1 cellular context compared by ENCODE assay signal in the genomic region with DNA sequence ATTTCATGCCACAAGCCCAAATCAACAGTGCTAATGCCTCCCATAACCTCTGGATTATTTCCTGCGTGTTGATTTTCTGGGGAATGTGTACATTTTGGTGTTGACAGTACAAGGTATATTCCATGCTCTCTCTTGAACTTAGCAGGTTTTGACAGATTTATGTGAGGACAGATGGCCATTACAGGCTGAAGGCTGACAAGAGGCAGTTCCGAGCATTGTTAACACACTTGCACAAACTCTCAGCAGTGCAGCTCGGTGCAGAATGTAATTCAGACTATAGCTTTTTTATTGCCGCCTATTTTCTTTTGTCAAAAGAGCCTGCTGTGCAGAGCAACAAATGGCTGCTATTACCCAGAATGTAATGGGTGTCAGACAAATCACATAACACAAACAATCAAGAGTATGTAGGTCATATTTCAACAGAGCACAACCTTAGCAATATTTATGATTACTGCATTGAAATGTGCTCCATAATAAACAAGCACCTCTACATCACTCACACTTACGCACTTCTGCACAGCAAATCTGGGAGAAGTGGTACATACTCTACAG.
TF ChIP-seq lines count a peak whose summit lies in the region.

No MANE protein-coding gene starts in this region.

TF ChIP-seq in HEK293, 187 proteins besides CTCF, POLR2A, EP300 and RAD21 (continued from another document and continues in another):
- TF ChIP-seq, protein P1, sequence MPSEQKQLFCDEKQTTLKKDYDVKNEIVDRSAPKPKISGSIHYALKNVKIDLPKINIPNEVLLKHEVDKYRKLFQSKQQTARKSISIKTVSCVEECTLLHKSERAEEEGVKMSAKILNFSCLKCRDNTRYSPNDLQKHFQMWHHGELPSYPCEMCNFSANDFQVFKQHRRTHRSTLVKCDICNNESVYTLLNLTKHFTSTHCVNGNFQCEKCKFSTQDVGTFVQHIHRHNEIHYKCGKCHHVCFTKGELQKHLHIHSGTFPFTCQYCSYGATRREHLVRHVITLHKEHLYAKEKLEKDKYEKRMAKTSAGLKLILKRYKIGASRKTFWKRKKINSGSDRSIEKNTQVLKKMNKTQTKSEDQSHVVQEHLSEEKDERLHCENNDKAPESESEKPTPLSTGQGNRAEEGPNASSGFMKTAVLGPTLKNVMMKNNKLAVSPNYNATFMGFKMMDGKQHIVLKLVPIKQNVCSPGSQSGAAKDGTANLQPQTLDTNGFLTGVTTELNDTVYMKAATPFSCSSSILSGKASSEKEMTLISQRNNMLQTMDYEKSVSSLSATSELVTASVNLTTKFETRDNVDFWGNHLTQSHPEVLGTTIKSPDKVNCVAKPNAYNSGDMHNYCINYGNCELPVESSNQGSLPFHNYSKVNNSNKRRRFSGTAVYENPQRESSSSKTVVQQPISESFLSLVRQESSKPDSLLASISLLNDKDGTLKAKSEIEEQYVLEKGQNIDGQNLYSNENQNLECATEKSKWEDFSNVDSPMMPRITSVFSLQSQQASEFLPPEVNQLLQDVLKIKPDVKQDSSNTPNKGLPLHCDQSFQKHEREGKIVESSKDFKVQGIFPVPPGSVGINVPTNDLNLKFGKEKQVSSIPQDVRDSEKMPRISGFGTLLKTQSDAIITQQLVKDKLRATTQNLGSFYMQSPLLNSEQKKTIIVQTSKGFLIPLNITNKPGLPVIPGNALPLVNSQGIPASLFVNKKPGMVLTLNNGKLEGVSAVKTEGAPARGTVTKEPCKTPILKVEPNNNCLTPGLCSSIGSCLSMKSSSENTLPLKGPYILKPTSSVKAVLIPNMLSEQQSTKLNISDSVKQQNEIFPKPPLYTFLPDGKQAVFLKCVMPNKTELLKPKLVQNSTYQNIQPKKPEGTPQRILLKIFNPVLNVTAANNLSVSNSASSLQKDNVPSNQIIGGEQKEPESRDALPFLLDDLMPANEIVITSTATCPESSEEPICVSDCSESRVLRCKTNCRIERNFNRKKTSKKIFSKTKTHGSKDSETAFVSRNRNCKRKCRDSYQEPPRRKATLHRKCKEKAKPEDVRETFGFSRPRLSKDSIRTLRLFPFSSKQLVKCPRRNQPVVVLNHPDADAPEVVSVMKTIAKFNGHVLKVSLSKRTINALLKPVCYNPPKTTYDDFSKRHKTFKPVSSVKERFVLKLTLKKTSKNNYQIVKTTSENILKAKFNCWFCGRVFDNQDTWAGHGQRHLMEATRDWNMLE (tag by site-specific recombination; conservative IDR thresholded peaks at IDR 0.05; ENCODE audit: low read depth) = no peak
- TF ChIP-seq ZNF223 (tag by site-specific recombination; IDR thresholded peaks at IDR 0.05) (no peak), ZNF354C (tag by site-specific recombination; IDR thresholded peaks at IDR 0.05; ENCODE audit: borderline replicate concordance, low read depth) (no peak), ZSCAN16 (tag by site-specific recombination; IDR thresholded peaks at IDR 0.05) (no peak), ZNF37A (tag by site-specific recombination; IDR thresholded peaks at IDR 0.05) (no peak), ZNF600 (tag by site-specific recombination; IDR thresholded peaks at IDR 0.05) (0 out of 2 replicates have a peak, but pooled peaks have one; percentile 56), ZNF202 (tag by site-specific recombination; IDR thresholded peaks at IDR 0.05; ENCODE audit: borderline replicate concordance) (no peak), ZNF501 (tag by site-specific recombination; IDR thresholded peaks at IDR 0.05) (0 out of 2 replicates have a peak, but pooled peaks have one; percentile 41), ZBTB1 (tag by site-specific recombination; IDR thresholded peaks at IDR 0.05) (no peak), ZNF155 (tag by site-specific recombination; IDR thresholded peaks at IDR 0.05) (no peak), KLF7 (tag by site-specific recombination; IDR thresholded peaks at IDR 0.05; ENCODE audit: borderline replicate concordance) (0 out of 2 replicates have a peak, but pooled peaks have one; percentile 20), ZNF335 (tag by site-specific recombination; conservative IDR thresholded peaks at IDR 0.05) (no peak), ZNF544 (tag by site-specific recombination; IDR thresholded peaks at IDR 0.05) (no peak), ZNF654 (tag by site-specific recombination; IDR thresholded peaks at IDR 0.05; ENCODE audit: low read depth) (no peak), WT1 (tag by site-specific recombination; IDR thresholded peaks at IDR 0.05) (peak; percentile 90), KLF10 (tag by site-specific recombination; IDR thresholded peaks at IDR 0.05) (peak; percentile 55), ZNF596 (tag by site-specific recombination; IDR thresholded peaks at IDR 0.05) (peak; percentile 92), PBX3 (CRISPR knock-in tag; IDR thresholded peaks at IDR 0.05) (no peak), FEZF1 (tag by site-specific recombination; IDR thresholded peaks at IDR 0.05) (peak; percentile 100), ZNF433 (tag by site-specific recombination; IDR thresholded peaks at IDR 0.05; ENCODE audit: low read depth) (no peak), RBAK (tag by site-specific recombination; IDR thresholded peaks at IDR 0.05) (no peak), TSHZ1 (tag by site-specific recombination; IDR thresholded peaks at IDR 0.05; ENCODE audit: borderline replicate concordance) (peak; percentile 84; the same call in 1 of the 2 replicates), ZNF843 (tag by site-specific recombination; IDR thresholded peaks at IDR 0.05) (peak; percentile 98), ZNF677 (tag by site-specific recombination; IDR thresholded peaks at IDR 0.05) (no peak), ZNF791 (tag by site-specific recombination; IDR thresholded peaks at IDR 0.05) (no peak), ZNF624 (tag by site-specific recombination; IDR thresholded peaks at IDR 0.05) (no peak), ZFHX2 (tag by site-specific recombination; conservative IDR thresholded peaks at IDR 0.05) (no peak), ZNF626 (tag by site-specific recombination; IDR thresholded peaks at IDR 0.05) (no peak), ELK4 (IDR thresholded peaks at IDR 0.05; ENCODE audit: borderline replicate concordance, low read depth, low read length) (no peak), ZNF239 (tag by site-specific recombination; IDR thresholded peaks at IDR 0.05) (no peak), ZNF350 (tag by site-specific recombination; IDR thresholded peaks at IDR 0.05) (no peak), ZNF629 (tag by site-specific recombination; IDR thresholded peaks at IDR 0.05) (peak; percentile 64), PRDM1 (tag by site-specific recombination; IDR thresholded peaks at IDR 0.05) (no peak), MYNN (tag by site-specific recombination; IDR thresholded peaks at IDR 0.05; ENCODE audit: borderline replicate concordance) (no peak), ZNF623 (tag by site-specific recombination; IDR thresholded peaks at IDR 0.05) (no peak)
- TF ChIP-seq, protein P2, sequence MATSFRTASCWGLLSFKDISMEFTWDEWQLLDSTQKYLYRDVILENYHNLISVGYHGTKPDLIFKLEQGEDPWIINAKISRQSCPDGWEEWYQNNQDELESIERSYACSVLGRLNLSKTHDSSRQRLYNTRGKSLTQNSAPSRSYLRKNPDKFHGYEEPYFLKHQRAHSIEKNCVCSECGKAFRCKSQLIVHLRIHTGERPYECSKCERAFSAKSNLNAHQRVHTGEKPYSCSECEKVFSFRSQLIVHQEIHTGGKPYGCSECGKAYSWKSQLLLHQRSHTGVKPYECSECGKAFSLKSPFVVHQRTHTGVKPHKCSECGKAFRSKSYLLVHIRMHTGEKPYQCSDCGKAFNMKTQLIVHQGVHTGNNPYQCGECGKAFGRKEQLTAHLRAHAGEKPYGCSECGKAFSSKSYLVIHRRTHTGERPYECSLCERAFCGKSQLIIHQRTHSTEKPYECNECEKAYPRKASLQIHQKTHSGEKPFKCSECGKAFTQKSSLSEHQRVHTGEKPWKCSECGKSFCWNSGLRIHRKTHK (tag by site-specific recombination; IDR thresholded peaks at IDR 0.05) = no peak
- TF ChIP-seq, protein P3, sequence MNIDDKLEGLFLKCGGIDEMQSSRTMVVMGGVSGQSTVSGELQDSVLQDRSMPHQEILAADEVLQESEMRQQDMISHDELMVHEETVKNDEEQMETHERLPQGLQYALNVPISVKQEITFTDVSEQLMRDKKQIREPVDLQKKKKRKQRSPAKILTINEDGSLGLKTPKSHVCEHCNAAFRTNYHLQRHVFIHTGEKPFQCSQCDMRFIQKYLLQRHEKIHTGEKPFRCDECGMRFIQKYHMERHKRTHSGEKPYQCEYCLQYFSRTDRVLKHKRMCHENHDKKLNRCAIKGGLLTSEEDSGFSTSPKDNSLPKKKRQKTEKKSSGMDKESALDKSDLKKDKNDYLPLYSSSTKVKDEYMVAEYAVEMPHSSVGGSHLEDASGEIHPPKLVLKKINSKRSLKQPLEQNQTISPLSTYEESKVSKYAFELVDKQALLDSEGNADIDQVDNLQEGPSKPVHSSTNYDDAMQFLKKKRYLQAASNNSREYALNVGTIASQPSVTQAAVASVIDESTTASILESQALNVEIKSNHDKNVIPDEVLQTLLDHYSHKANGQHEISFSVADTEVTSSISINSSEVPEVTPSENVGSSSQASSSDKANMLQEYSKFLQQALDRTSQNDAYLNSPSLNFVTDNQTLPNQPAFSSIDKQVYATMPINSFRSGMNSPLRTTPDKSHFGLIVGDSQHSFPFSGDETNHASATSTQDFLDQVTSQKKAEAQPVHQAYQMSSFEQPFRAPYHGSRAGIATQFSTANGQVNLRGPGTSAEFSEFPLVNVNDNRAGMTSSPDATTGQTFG (tag by site-specific recombination; IDR thresholded peaks at IDR 0.05; ENCODE audit: borderline replicate concordance) = no peak
- TF ChIP-seq, protein P4, sequence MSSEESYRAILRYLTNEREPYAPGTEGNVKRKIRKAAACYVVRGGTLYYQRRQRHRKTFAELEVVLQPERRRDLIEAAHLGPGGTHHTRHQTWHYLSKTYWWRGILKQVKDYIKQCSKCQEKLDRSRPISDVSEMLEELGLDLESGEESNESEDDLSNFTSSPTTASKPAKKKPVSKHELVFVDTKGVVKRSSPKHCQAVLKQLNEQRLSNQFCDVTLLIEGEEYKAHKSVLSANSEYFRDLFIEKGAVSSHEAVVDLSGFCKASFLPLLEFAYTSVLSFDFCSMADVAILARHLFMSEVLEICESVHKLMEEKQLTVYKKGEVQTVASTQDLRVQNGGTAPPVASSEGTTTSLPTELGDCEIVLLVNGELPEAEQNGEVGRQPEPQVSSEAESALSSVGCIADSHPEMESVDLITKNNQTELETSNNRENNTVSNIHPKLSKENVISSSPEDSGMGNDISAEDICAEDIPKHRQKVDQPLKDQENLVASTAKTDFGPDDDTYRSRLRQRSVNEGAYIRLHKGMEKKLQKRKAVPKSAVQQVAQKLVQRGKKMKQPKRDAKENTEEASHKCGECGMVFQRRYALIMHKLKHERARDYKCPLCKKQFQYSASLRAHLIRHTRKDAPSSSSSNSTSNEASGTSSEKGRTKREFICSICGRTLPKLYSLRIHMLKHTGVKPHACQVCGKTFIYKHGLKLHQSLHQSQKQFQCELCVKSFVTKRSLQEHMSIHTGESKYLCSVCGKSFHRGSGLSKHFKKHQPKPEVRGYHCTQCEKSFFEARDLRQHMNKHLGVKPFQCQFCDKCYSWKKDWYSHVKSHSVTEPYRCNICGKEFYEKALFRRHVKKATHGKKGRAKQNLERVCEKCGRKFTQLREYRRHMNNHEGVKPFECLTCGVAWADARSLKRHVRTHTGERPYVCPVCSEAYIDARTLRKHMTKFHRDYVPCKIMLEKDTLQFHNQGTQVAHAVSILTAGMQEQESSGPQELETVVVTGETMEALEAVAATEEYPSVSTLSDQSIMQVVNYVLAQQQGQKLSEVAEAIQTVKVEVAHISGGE (tag by site-specific recombination; conservative IDR thresholded peaks at IDR 0.05; ENCODE audit: low read depth) = no peak
